ENCODE assay signal across 10 cellular contexts in genomic region chr2:235468978-235469694, GRCh38. TPM values are rescaled to one million over a fixed set of nuclear protein-coding genes. Genes with fewer than 3 reads are reported as not detected.
DNase-seq lines count a peak whose midpoint lies in the region; ATAC-seq, FAIRE-seq and TF ChIP-seq lines count a peak whose summit lies in the region.
"Had no signal": no experiment of that assay in that cellular context is flagged by ENCODE, and none has a peak within 500 bp of the region (broad histone marks: within the 10 kb centered on the region; RNA-seq: fewer than 3 reads in every experiment).

No MANE protein-coding gene starts in this region.

- H3K79me2 ChIP-seq in astrocyte (ENCODE audit: insufficient read depth, low read length), result no peaks in the 10 kb centered on the region

- no peaks in the 10 kb centered on the region for H3K36me3 ChIP-seq in astrocyte (ENCODE audit: insufficient read depth, low read length)
- no peaks in the 10 kb centered on the region for H3K36me3 ChIP-seq in tibial nerve

- FAIRE-seq in astrocyte (lab: Jason Lieb, UNC), result peak; percentile 93
- FAIRE-seq: endothelial cell of umbilical vein had no signal

- peak overlapping the region; percentile 29 for H3K9ac ChIP-seq in astrocyte (ENCODE audit: low read length)

- H3K27me3 Mint-ChIP-seq in astrocyte (ENCODE audit: low read depth, unreplicated experiment), result no peaks in the 10 kb centered on the region

- ATAC-seq in HG03159 (IDR thresholded peaks at IDR 0.05; ENCODE audit: unreplicated experiment) (no peak), GM21825 (IDR thresholded peaks at IDR 0.05; ENCODE audit: unreplicated experiment) (no peak)

- peaks cover 9% of the 10 kb centered on the region for H3K4me1 Mint-ChIP-seq in astrocyte (ENCODE audit: low read depth, unreplicated experiment)

- peak; percentile 31 to 77 for TF ChIP-seq EP300 in tibial nerve (IDR thresholded peaks at IDR 0.05)

- H3K27ac ChIP-seq in astrocyte (ENCODE audit: low read depth, low read length) (peak overlapping the region; percentile 51), tibial nerve (peak overlapping the region; percentile 13 to 87 (median 60))
- H3K27ac ChIP-seq: 22Rv1 had no signal

- peak overlapping the region; percentile 82 for H3K4me2 ChIP-seq in astrocyte (ENCODE audit: low read length)

- peak in 1 of 2 donors; percentile 17 for TF ChIP-seq POLR2A in tibial nerve (IDR thresholded peaks at IDR 0.05)

- no peaks in the 10 kb centered on the region for H3K36me3 Mint-ChIP-seq in astrocyte (ENCODE audit: low read depth, unreplicated experiment)

- H3K9me3 ChIP-seq in astrocyte (ENCODE audit: insufficient read depth, low read depth, low read length), result no peaks in the 10 kb centered on the region
- no peaks in the 10 kb centered on the region for H3K9me3 ChIP-seq in tibial nerve

- H2AFZ ChIP-seq in astrocyte (ENCODE audit: low read depth, low read length), result peak overlapping the region; percentile 83

- 17 to 19% methylated on average over 9 of the region's 9 CpGs for WGBS in tibial nerve, 2 donors

- no peaks in the 10 kb centered on the region for H3K9me3 Mint-ChIP-seq in astrocyte (ENCODE audit: unreplicated experiment)

- H3K27ac Mint-ChIP-seq in astrocyte (ENCODE audit: unreplicated experiment), result peak overlapping the region; percentile 90

- peak; percentile 49 for DNase-seq in DMS 273 (lab: John Stamatoyannopoulos, UW; ENCODE audit: unreplicated experiment)
- DNase-seq in DMS 273 treated with DMSO at 0.1 percent for 48 hours (lab: John Stamatoyannopoulos, UW), result no peak
- DNase-seq in astrocyte (ENCODE audit: low read depth), result peak; percentile 81
- DNase-seq in iPS-NIHi7 (ENCODE audit: extremely low spot score), result peak; percentile 37
- peak in 1 of 2 donors; percentile 51 for DNase-seq in tibial nerve (ENCODE audit: low spot score in 2 of 2)
- DNase-seq in GM10266 (ENCODE audit: extremely low spot score), result no peak

- H3K4me3 Mint-ChIP-seq in astrocyte (ENCODE audit: unreplicated experiment), result no peak overlapping the region

- peaks cover 13% of the 10 kb centered on the region for H3K4me1 ChIP-seq in astrocyte (ENCODE audit: insufficient read depth, low read length)
- H3K4me1 ChIP-seq in tibial nerve, result peaks cover 0 to 17% (median 0%) of the 10 kb centered on the region in 4 donors

- H3K27me3 ChIP-seq in astrocyte (ENCODE audit: insufficient read depth, low read length) (peaks cover 4% of the 10 kb centered on the region), tibial nerve (no peaks in the 10 kb centered on the region)

- no peaks in the 10 kb centered on the region for H4K20me1 ChIP-seq in astrocyte (ENCODE audit: insufficient read depth, low read length)

- TF ChIP-seq CTCF in astrocyte (IDR thresholded peaks at IDR 0.05; ENCODE audit: insufficient read depth, low read depth, low read length), result no peak
- no peak for TF ChIP-seq CTCF in tibial nerve (IDR thresholded peaks at IDR 0.05)
- TF ChIP-seq CTCF in GM10266 (IDR thresholded peaks at IDR 0.05; ENCODE audit: control insufficient read depth, insufficient read depth, low read depth, missing control alignments), result no peak

- H3K4me3 ChIP-seq in astrocyte (ENCODE audit: insufficient read depth, low read depth, low read length), result peak overlapping the region; percentile 31
- H3K4me3 ChIP-seq in tibial nerve, result peak overlapping the region in 1 of 4 donors; percentile 9

RNA-seq across cellular contexts. Expression of gene AGAP1, which starts 24.7 kb away (rescaled TPM):
- total RNA-seq in astrocyte, result 37.3 and 39.4 TPM in 2 replicates
- 10 to 100 TPM; 33.7 to 39.9 (median 35.6) TPM for total RNA-seq in tibial nerve

Comparison
In these comparisons a context has a peak if more than half of its experiments do, and no peak if none do; other contexts are left out.
1. DNase-seq: peak in DMS 273 (single experiment), astrocyte (single experiment) and iPS-NIHi7 (single experiment); none in DMS 273 treated with DMSO at 0.1 percent for 48 hours (single experiment) and GM10266 (single experiment).